ENCODE assay signal across 1 cellular context in genomic region chr4:2771264-2771663, GRCh38.
TF ChIP-seq lines count a peak whose summit lies in the region.

No MANE protein-coding gene starts in this region.

TF ChIP-seq in H1, 55 proteins besides CTCF, POLR2A, EP300 and RAD21:
- no peak for TF ChIP-seq KDM4A (IDR thresholded peaks at IDR 0.05; ENCODE audit: low read depth, low read length, severe bottlenecking)
- no peak for TF ChIP-seq NANOG (IDR thresholded peaks at IDR 0.05; ENCODE audit: insufficient read depth, low read depth, low read length, poor library complexity, severe bottlenecking)
- TF ChIP-seq CBX5 (IDR thresholded peaks at IDR 0.05; ENCODE audit: low read depth, low read length) = no peak
- no peak for TF ChIP-seq TEAD4 (IDR thresholded peaks at IDR 0.05; ENCODE audit: low read depth, low read length)
